ENCODE assay signal across 25 cellular contexts in genomic region chr9:79604149-79604548, GRCh38. TPM values are rescaled to one million over a fixed set of nuclear protein-coding genes. Genes with fewer than 3 reads are reported as not detected.
A peak's percentile ranks its signal among the peaks of the same experiment; 100 is the strongest.
DNase-seq lines count a peak whose midpoint lies in the region; ATAC-seq, FAIRE-seq and TF ChIP-seq lines count a peak whose summit lies in the region.
"Had no signal": no experiment of that assay in that cellular context is flagged by ENCODE, and none has a peak within 500 bp of the region (broad histone marks: within the 10 kb centered on the region; RNA-seq: fewer than 3 reads in every experiment).

No MANE protein-coding gene starts in this region.

- peaks cover 6% of the 10 kb centered on the region; the same call in 2 of the 3 replicates for H3K4me1 Mint-ChIP-seq in GM23338
- H3K4me1 Mint-ChIP-seq in stimulated activated naive CD8-positive, alpha-beta T cell treated with anti-CD3 and anti-CD28 coated beads, Interleukin-15, amount 100 ng/mL, for 72 hours, result peaks cover 32% of the 10 kb centered on the region

- FAIRE-seq in endothelial cell of umbilical vein (lab: Jason Lieb, UNC), result peak; percentile 49
- FAIRE-seq: A204.1, D721Med had no signal

- TF ChIP-seq POLR2A in endothelial cell of umbilical vein (IDR thresholded peaks at IDR 0.05; ENCODE audit: low read depth, low read length), result no peak

- H3K9me1 ChIP-seq in endothelial cell of umbilical vein (replicated peaks; ENCODE audit: control insufficient read depth, extremely low read depth, insufficient read depth, low read length), result no peaks in the 10 kb centered on the region

- POLR2A ChIA-PET in endothelial cell of umbilical vein (lab: Charles Lee), result no interaction called here

- no TSS peak for BruUV-seq in endothelial cell of umbilical vein (replicated peaks; lab: Mats Ljungman, UMichigan)

- H3K4me3 ChIP-seq in GM23338 (no peak overlapping the region), endothelial cell of umbilical vein (replicated peaks in 1 of 3; ENCODE audit: insufficient read depth in 1 of 3, low read depth in 1 of 3, low read length in 3 of 3) (no peak overlapping the region)
- H3K4me3 ChIP-seq: BLaER1, PC-9, SJCRH30 had no signal

- ATAC-seq in GM23338, result no peak
- ATAC-seq in stimulated activated naive CD8-positive, alpha-beta T cell treated with anti-CD3 and anti-CD28 coated beads, Interleukin-15, amount 100 ng/mL, for 72 hours, result peak; percentile 67
- no peak for ATAC-seq in GM21367 (IDR thresholded peaks at IDR 0.05; ENCODE audit: unreplicated experiment)
- ATAC-seq: Right ventricle myocardium inferior, T-cell had no signal

- H3K4me3 Mint-ChIP-seq in GM23338, result no peak overlapping the region
- no peak overlapping the region for H3K4me3 Mint-ChIP-seq in stimulated activated naive CD8-positive, alpha-beta T cell treated with anti-CD3 and anti-CD28 coated beads, Interleukin-15, amount 100 ng/mL, for 72 hours
- H3K4me3 Mint-ChIP-seq: CD4-positive, alpha-beta T cell; IgD-negative memory B cell; T-cell had no signal

- no peaks in the 10 kb centered on the region for H3F3A ChIP-seq in GM23338 (replicated peaks; ENCODE audit: low read depth)

- H3K36me3 Mint-ChIP-seq in GM23338 (ENCODE audit: low read depth), result peaks cover 38% of the 10 kb centered on the region

- CTCF ChIA-PET in endothelial cell of umbilical vein (lab: Charles Lee), result interaction anchor here (0.9 to 1.2 kb wide), 2 partner anchors 12 to 32 kb away, joined by 3 read pairs; no protein-coding TSS in a partner anchor

- dilution Hi-C loops in endothelial cell of umbilical vein (cut with MboI; ENCODE audit: extremely low pct_ligation_motif_present, low sequenced_read_pairs), result no loop called here

- H3K9me2 ChIP-seq in GM23338 (ENCODE audit: insufficient read depth), result no peaks in the 10 kb centered on the region

- H3K27ac Mint-ChIP-seq in GM23338, result no peak overlapping the region
- H3K27ac Mint-ChIP-seq in stimulated activated naive CD8-positive, alpha-beta T cell treated with anti-CD3 and anti-CD28 coated beads, Interleukin-15, amount 100 ng/mL, for 72 hours, result no peak overlapping the region
- H3K27ac Mint-ChIP-seq: CD4-positive, alpha-beta T cell; IgD-negative memory B cell; T-cell had no signal

- H3K9ac ChIP-seq in endothelial cell of umbilical vein (replicated peaks; ENCODE audit: extremely low read depth, insufficient read depth, low read length), result no peak overlapping the region
- H3K9ac ChIP-seq: BLaER1, KMS-11 had no signal

- H4K20me1 ChIP-seq in GM23338 (replicated peaks; ENCODE audit: insufficient read depth) (peaks cover 21% of the 10 kb centered on the region), endothelial cell of umbilical vein (replicated peaks; ENCODE audit: control insufficient read depth, extremely low read depth, insufficient read depth, low read length) (no peaks in the 10 kb centered on the region)

- no peak for DNase-seq in GM23338 (ENCODE audit: low spot score)
- DNase-seq in NCI-H226, result peak; percentile 28
- peak; percentile 38 for DNase-seq in endothelial cell of umbilical vein (ENCODE audit: low read depth, low spot score)
- DNase-seq in stimulated activated naive CD8-positive, alpha-beta T cell treated with anti-CD3 and anti-CD28 coated beads, Interleukin-15, amount 100 ng/mL, for 72 hours, result no peak
- DNase-seq in NCI-H526 (lab: John Stamatoyannopoulos, UW), result no peak
- no peak for DNase-seq in NCI-H1436 treated with DMSO at 0.1 percent for 48 hours (lab: John Stamatoyannopoulos, UW)
- DNase-seq: CD4-positive, alpha-beta T cell; MM.1S; NCI-H1048; NCI-H1417 treated with DMSO at 0.1 percent for 48 hours; NCI-H187; NCI-H2081 treated with DMSO at 0.1 percent for 48 hours; NCI-H2171 treated with DMSO at 0.1 percent for 48 hours; NCI-H524; NCI-H774; PC-9; SJCRH30; T-cell had no signal

- H3K4me2 ChIP-seq in GM23338, result no peak overlapping the region
- peak overlapping the region; percentile 13 for H3K4me2 ChIP-seq in endothelial cell of umbilical vein (ENCODE audit: insufficient read depth, low read length)
- H3K4me2 ChIP-seq: BLaER1, KMS-11, PC-9 had no signal

- intact Hi-C loops in endothelial cell of umbilical vein (cut with micrococcal nuclease), result loop anchor here (1.0 kb wide), 1 partner anchor 20 kb away; no protein-coding TSS in a partner anchor

- peaks cover 3% of the 10 kb centered on the region; the same call in 1 of the 3 replicates for H3K9me3 Mint-ChIP-seq in GM23338
- H3K9me3 Mint-ChIP-seq in stimulated activated naive CD8-positive, alpha-beta T cell treated with anti-CD3 and anti-CD28 coated beads, Interleukin-15, amount 100 ng/mL, for 72 hours, result peaks cover 7 to 24% of the 10 kb centered on the region in 2 donors

- no peaks in the 10 kb centered on the region for H3K36me3 ChIP-seq in GM23338 (ENCODE audit: insufficient read depth)
- no peaks in the 10 kb centered on the region for H3K36me3 ChIP-seq in endothelial cell of umbilical vein (ENCODE audit: control insufficient read depth in 2 of 2, extremely low read depth in 1 of 2, insufficient read depth in 2 of 2, low read length in 2 of 2)

- no peaks in the 10 kb centered on the region for H3K9me3 ChIP-seq in endothelial cell of umbilical vein (replicated peaks; ENCODE audit: control insufficient read depth, insufficient read depth, low read length)

- H3K79me2 ChIP-seq in GM23338 (replicated peaks; ENCODE audit: insufficient read depth) (peaks cover 76% of the 10 kb centered on the region), endothelial cell of umbilical vein (ENCODE audit: control insufficient read depth, insufficient read depth, low read length) (no peaks in the 10 kb centered on the region)

- TF ChIP-seq CTCF in GM23338 (conservative IDR thresholded peaks at IDR 0.05; ENCODE audit: low read depth in 2 of 2) (no peak), endothelial cell of umbilical vein (IDR thresholded peaks at IDR 0.05; ENCODE audit: extremely low read depth in 1 of 2, insufficient read depth in 1 of 2, low read depth in 1 of 2, low read length in 2 of 2) (no peak)

- H3K4me1 ChIP-seq in GM23338 (ENCODE audit: insufficient read depth) (no peaks in the 10 kb centered on the region), endothelial cell of umbilical vein (ENCODE audit: control insufficient read depth, extremely low read depth, insufficient read depth, low read length) (peaks cover 13% of the 10 kb centered on the region)

- H2AFZ ChIP-seq in GM23338, result no peak overlapping the region
- H2AFZ ChIP-seq in endothelial cell of umbilical vein (ENCODE audit: low read depth, low read length), result no peak overlapping the region
- H2AFZ ChIP-seq: PC-9 had no signal

- H3K27me3 Mint-ChIP-seq in GM23338 (ENCODE audit: insufficient read depth, low read depth, poor library complexity), result no peaks in the 10 kb centered on the region
- no peaks in the 10 kb centered on the region for H3K27me3 Mint-ChIP-seq in stimulated activated naive CD8-positive, alpha-beta T cell treated with anti-CD3 and anti-CD28 coated beads, Interleukin-15, amount 100 ng/mL, for 72 hours
- H3K27me3 Mint-ChIP-seq: CD4-positive, alpha-beta T cell; IgD-negative memory B cell; T-cell had no signal

- H3K27me3 ChIP-seq in GM23338 (ENCODE audit: insufficient read depth) (no peaks in the 10 kb centered on the region), endothelial cell of umbilical vein (ENCODE audit: control insufficient read depth in 2 of 2, insufficient read depth in 2 of 2, low read length in 2 of 2) (no peaks in the 10 kb centered on the region)
- H3K27me3 ChIP-seq: BLaER1, SJCRH30 had no signal

- H3K27ac ChIP-seq in GM23338 (ENCODE audit: low read depth) (0 out of 2 replicates have a peak overlapping the region, but pooled peaks have one; percentile 6), endothelial cell of umbilical vein (ENCODE audit: insufficient read depth, low read depth, low read length) (peak overlapping the region; percentile 16)
- H3K27ac ChIP-seq: BLaER1, KMS-11, PC-9, SJCRH30 had no signal

TF ChIP-seq in GM23338, 12 proteins besides CTCF, POLR2A, EP300 and RAD21 (continues in another document):
- no peak for TF ChIP-seq EZH2phosphoT487 (IDR thresholded peaks at IDR 0.05; ENCODE audit: unreplicated experiment)
- no peak for TF ChIP-seq STAT1 (IDR thresholded peaks at IDR 0.05; ENCODE audit: unreplicated experiment)

TF ChIP-seq in endothelial cell of umbilical vein, 7 proteins besides CTCF, POLR2A, EP300 and RAD21:
- TF ChIP-seq GATA2 (IDR thresholded peaks at IDR 0.05; ENCODE audit: insufficient read depth, insufficient read length, low read depth, low read length), result peak; percentile 77
- peak; percentile 26 for TF ChIP-seq FOS (IDR thresholded peaks at IDR 0.05; ENCODE audit: borderline replicate concordance, insufficient read depth, low read length)
- TF ChIP-seq, protein P1, sequence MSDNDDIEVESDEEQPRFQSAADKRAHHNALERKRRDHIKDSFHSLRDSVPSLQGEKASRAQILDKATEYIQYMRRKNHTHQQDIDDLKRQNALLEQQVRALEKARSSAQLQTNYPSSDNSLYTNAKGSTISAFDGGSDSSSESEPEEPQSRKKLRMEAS (IDR thresholded peaks at IDR 0.05; ENCODE audit: insufficient read depth, insufficient read length), result no peak

RNA-seq across cellular contexts. Expression of gene TLE4, which starts 32.4 kb away (rescaled TPM):
- total RNA-seq in GM23338 (2014; rRNA removed; shearing (Covaris generic)), result 43.9 and 45.8 TPM in 2 replicates
- polyA plus RNA-seq in GM23338 (2016; fragmentation: Nextera tagmentation; extraction: Ambion mirVana), result 69.5 and 72.9 TPM in 2 replicates
- 31.4 and 34.5 TPM in 2 replicates for total RNA-seq in endothelial cell of umbilical vein
- polyA plus RNA-seq in endothelial cell of umbilical vein, result 24.0 and 32.3 TPM in 2 replicates
- polyA plus RNA-seq in endothelial cell of umbilical vein (2011; cell fraction: cytosol; rRNA removed), result 24.0 and 26.5 TPM in 2 replicates
- 65.0 and 75.1 TPM in 2 replicates for polyA plus RNA-seq in endothelial cell of umbilical vein (2011; cell fraction: nucleus; rRNA removed)
- polyA plus RNA-seq in endothelial cell of umbilical vein (2012), result 19.9 and 22.5 TPM in 2 replicates
- 54.7 and 58.6 TPM in 2 replicates for polyA minus RNA-seq in endothelial cell of umbilical vein
- polyA minus RNA-seq in endothelial cell of umbilical vein (2011; cell fraction: cytosol; rRNA and poly(A)+ RNA removed), result 1.2 TPM
- polyA minus RNA-seq in endothelial cell of umbilical vein (2011; cell fraction: nucleus; rRNA and poly(A)+ RNA removed), result 153 and 167 TPM in 2 replicates
- total RNA-seq: PC-9 had no signal

Comparison
In these comparisons a context has a peak if more than half of its experiments do, and no peak if none do; other contexts are left out.
1. DNase-seq: peak in NCI-H226 (single experiment) and endothelial cell of umbilical vein (single experiment); none in GM23338 (single experiment), stimulated activated naive CD8-positive, alpha-beta T cell treated with anti-CD3 and anti-CD28 coated beads, Interleukin-15, amount 100 ng/mL, for 72 hours (0 of 2), NCI-H526 (0 of 2) and NCI-H1436 treated with DMSO at 0.1 percent for 48 hours (single experiment).